ENCODE assay signal across 22 cellular contexts in genomic region chr9:34492051-34492450, GRCh38. TPM values are rescaled to one million over a fixed set of nuclear protein-coding genes. Genes with fewer than 3 reads are reported as not detected.
A peak's percentile ranks its signal among the peaks of the same experiment; 100 is the strongest.
DNase-seq lines count a peak whose midpoint lies in the region; ATAC-seq and TF ChIP-seq lines count a peak whose summit lies in the region.
"Had no signal": no experiment of that assay in that cellular context is flagged by ENCODE, and none has a peak within 500 bp of the region (broad histone marks: within the 10 kb centered on the region; RNA-seq: fewer than 3 reads in every experiment).

No MANE protein-coding gene starts in this region.

- H3K4me3 ChIP-seq in HCT116 (replicated peaks in 1 of 2; ENCODE audit: low read depth in 1 of 2, low read length in 2 of 2) (no peak overlapping the region), OCI-LY7 (ENCODE audit: low read depth, low read length, poor library complexity, severe bottlenecking) (no peak overlapping the region), breast epithelium (no peak overlapping the region)
- H3K4me3 ChIP-seq: esophagus muscularis mucosa had no signal

- H3K27ac ChIP-seq in HCT116 (ENCODE audit: low read depth, low read length) (no peak overlapping the region), OCI-LY7 (ENCODE audit: low read depth, low read length, poor library complexity, severe bottlenecking) (no peak overlapping the region), breast epithelium (no peak overlapping the region)
- H3K27ac ChIP-seq: esophagus muscularis mucosa had no signal

- H3K36me3 ChIP-seq in HCT116 (ENCODE audit: control insufficient read depth in 1 of 2, insufficient read depth in 2 of 2, low read length in 2 of 2) (no peaks in the 10 kb centered on the region), OCI-LY7 (ENCODE audit: insufficient read depth, low read length) (no peaks in the 10 kb centered on the region), breast epithelium (no peaks in the 10 kb centered on the region)
- H3K36me3 ChIP-seq: esophagus muscularis mucosa had no signal

- H3K9me3 ChIP-seq in HCT116 (ENCODE audit: control insufficient read depth in 1 of 2, insufficient read depth in 1 of 2, low read depth in 1 of 2, low read length in 2 of 2) (no peaks in the 10 kb centered on the region), OCI-LY7 (ENCODE audit: low read length) (no peaks in the 10 kb centered on the region), breast epithelium (no peaks in the 10 kb centered on the region)
- H3K9me3 ChIP-seq: esophagus muscularis mucosa had no signal

- no peaks in the 10 kb centered on the region for H4K20me1 ChIP-seq in HCT116 (ENCODE audit: insufficient read depth)
- H4K20me1 ChIP-seq in OCI-LY7 (ENCODE audit: insufficient read depth, low read length) = no peaks in the 10 kb centered on the region; the same call in 1 of the 2 replicates

- 0 out of 4 replicates have a peak, but pooled peaks cover 0 to 6% of the 10 kb centered on the region in 2 experiments for H3K4me1 ChIP-seq in HCT116 (ENCODE audit: control insufficient read depth in 1 of 2, insufficient read depth in 2 of 2, low read length in 2 of 2)
- H3K4me1 ChIP-seq in OCI-LY7 (ENCODE audit: insufficient read depth, low read length, poor library complexity, severe bottlenecking) = no peaks in the 10 kb centered on the region
- no peaks in the 10 kb centered on the region for H3K4me1 ChIP-seq in breast epithelium
- H3K4me1 ChIP-seq: esophagus muscularis mucosa had no signal

- H3K9me2 ChIP-seq in HCT116 (ENCODE audit: insufficient read depth) = no peaks in the 10 kb centered on the region
- H3K9me2 ChIP-seq in OCI-LY7 (ENCODE audit: insufficient read depth, low read length) = no peaks in the 10 kb centered on the region

- TF ChIP-seq RAD21 in HCT116 (IDR thresholded peaks at IDR 0.05; ENCODE audit: low read depth) = peak; percentile 38

- POLR2A ChIA-PET in HCT116 (lab: Charles Lee) = no interaction called here
- POLR2A ChIA-PET in OCI-LY7 (lab: Charles Lee) = interaction anchor here (1.5 kb wide), 1 partner anchor 19 kb away, joined by 3 read pairs; no protein-coding TSS in a partner anchor

- DNase-seq in DMS53 (lab: John Stamatoyannopoulos, UW) (peak; percentile 19), DMS53 treated with DMSO at 0.1 percent for 48 hours (lab: John Stamatoyannopoulos, UW; ENCODE audit: unreplicated experiment) (no peak), HCT116 (ENCODE audit: low read depth, low spot score) (no peak), OCI-LY7 (ENCODE audit: low spot score) (peak; percentile 9), iPS-NIHi7 (ENCODE audit: extremely low spot score) (peak; percentile 44), OCI-M2 (lab: John Stamatoyannopoulos, UW; ENCODE audit: unreplicated experiment) (no peak), NCI-H2107 treated with DMSO at 0.1 percent for 48 hours (lab: John Stamatoyannopoulos, UW; ENCODE audit: unreplicated experiment) (no peak), breast epithelium (ENCODE audit: low spot score in 2 of 2) (no peak)
- DNase-seq: activated CD8-positive, alpha-beta T cell treated with anti-CD3 and anti-CD28 coated beads for 36 hours; activated naive CD4-positive, alpha-beta T cell treated with anti-CD3 and anti-CD28 coated beads, Interleukin-2, amount 50 U/mL, for 16 hours; activated T-cell treated with anti-CD3 and anti-CD28 coated beads, Interleukin-2, amount 50 U/mL, for 24 hours; C1 segment of cervical spinal cord; effector CD8-positive, alpha-beta T cell; left cardiac atrium; mesenchymal stem cell; NCI-H1436; Right ventricle myocardium superior; trophoblast cell had no signal

- no peak for TF ChIP-seq POLR2A in HCT116 (IDR thresholded peaks at IDR 0.05; ENCODE audit: borderline replicate concordance, extremely low read depth, insufficient read depth, insufficient read length)
- TF ChIP-seq POLR2A in breast epithelium (IDR thresholded peaks at IDR 0.05) = no peak

- intact Hi-C loops in HCT116 (cut with micrococcal nuclease) (no loop called here), OCI-LY7 (cut with micrococcal nuclease; ENCODE audit: unreplicated experiment) (no loop called here), breast epithelium (cut with DNase I; ENCODE audit: low total_unique reads) (no loop called here)

- BruUV-seq in HCT116 (replicated peaks; lab: Mats Ljungman, UMichigan) (no TSS peak), OCI-LY7 (replicated peaks; lab: Mats Ljungman, UMichigan) (no TSS peak)

- peak in 2 of 3 experiments; percentile 7 to 32; a peak in 2 of 6 replicates for TF ChIP-seq CTCF in HCT116 (IDR thresholded peaks at IDR 0.05 in 2 of 3, conservative IDR thresholded peaks at IDR 0.05 in 1 of 3; ENCODE audit: borderline replicate concordance in 1 of 3, insufficient read depth in 1 of 3, low read depth in 2 of 3, low read length in 2 of 3)
- TF ChIP-seq CTCF in OCI-LY7 (conservative IDR thresholded peaks at IDR 0.05; ENCODE audit: low read length) = peak; percentile 48
- TF ChIP-seq CTCF in breast epithelium (IDR thresholded peaks at IDR 0.05) = no peak

- RAD21 ChIA-PET in HCT116 (lab: Charles Lee; ENCODE audit: low non-redundant PET in 1 of 2, low total read pairs in 2 of 2, uncharacterized antibody in 2 of 2, unreplicated experiment in 2 of 2) = no interaction called here

- no peaks in the 10 kb centered on the region for H3K79me2 ChIP-seq in HCT116 (ENCODE audit: insufficient read depth, low read length)
- no peaks in the 10 kb centered on the region for H3K79me2 ChIP-seq in OCI-LY7 (ENCODE audit: insufficient read depth, low read depth, low read length)

- no peak overlapping the region for H3K9ac ChIP-seq in HCT116 (ENCODE audit: low read length)

- H3K27me3 ChIP-seq in HCT116 (ENCODE audit: insufficient read depth, low read length) = peaks cover 4% of the 10 kb centered on the region; the same call in 1 of the 2 replicates
- H3K27me3 ChIP-seq in breast epithelium = no peaks in the 10 kb centered on the region

- no peak overlapping the region for H3K4me2 ChIP-seq in HCT116 (ENCODE audit: low read length)
- no peak overlapping the region for H3K4me2 ChIP-seq in OCI-LY7 (ENCODE audit: low read length)

- ATAC-seq in HCT116 = no peak; the same call in 1 of the 2 replicates
- ATAC-seq: activated CD8-positive, alpha-beta T cell treated with anti-CD3 and anti-CD28 coated beads for 36 hours; left cardiac atrium had no signal

- CTCF ChIA-PET in HCT116 (lab: Charles Lee) = no interaction called here
- CTCF ChIA-PET in OCI-LY7 (lab: Charles Lee; ENCODE audit: unreplicated experiment) = no interaction called here

- H2AFZ ChIP-seq in HCT116 (ENCODE audit: low read depth, low read length, poor library complexity, severe bottlenecking) = no peak overlapping the region
- no peak overlapping the region for H2AFZ ChIP-seq in OCI-LY7 (ENCODE audit: low read length)

TF ChIP-seq in HCT116, 20 proteins besides CTCF, POLR2A, EP300 and RAD21:
- TF ChIP-seq CBX3 (IDR thresholded peaks at IDR 0.05; ENCODE audit: low read depth) (no peak), JUND (IDR thresholded peaks at IDR 0.05) (no peak), POLR2AphosphoS5 (IDR thresholded peaks at IDR 0.05; ENCODE audit: low read depth, low read length) (no peak), TCF7L2 (IDR thresholded peaks at IDR 0.05; ENCODE audit: borderline replicate concordance, extremely low read depth, insufficient read depth, insufficient read length) (no peak), FOSL1 (IDR thresholded peaks at IDR 0.05; ENCODE audit: low read depth) (no peak), SP1 (IDR thresholded peaks at IDR 0.05; ENCODE audit: low read depth) (no peak), ZNF274 (IDR thresholded peaks at IDR 0.05; ENCODE audit: low read depth, low read length) (no peak), EGR1 (IDR thresholded peaks at IDR 0.05; ENCODE audit: low read depth) (no peak)
- TF ChIP-seq, protein P1, sequence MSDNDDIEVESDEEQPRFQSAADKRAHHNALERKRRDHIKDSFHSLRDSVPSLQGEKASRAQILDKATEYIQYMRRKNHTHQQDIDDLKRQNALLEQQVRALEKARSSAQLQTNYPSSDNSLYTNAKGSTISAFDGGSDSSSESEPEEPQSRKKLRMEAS (IDR thresholded peaks at IDR 0.05) = no peak
- TF ChIP-seq, protein P2, sequence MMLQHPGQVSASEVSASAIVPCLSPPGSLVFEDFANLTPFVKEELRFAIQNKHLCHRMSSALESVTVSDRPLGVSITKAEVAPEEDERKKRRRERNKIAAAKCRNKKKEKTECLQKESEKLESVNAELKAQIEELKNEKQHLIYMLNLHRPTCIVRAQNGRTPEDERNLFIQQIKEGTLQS (IDR thresholded peaks at IDR 0.05) = no peak

RNA-seq across cellular contexts. Expression of gene ENHO, which starts 30.7 kb away (rescaled TPM):
- 6.1 TPM for total RNA-seq in HCT116 (2021; ENCODE audit: unreplicated experiment)
- polyA plus RNA-seq in HCT116 (2012) = 2.8 and 4.4 TPM in 2 replicates
- total RNA-seq in OCI-LY7 (2014; rRNA removed; shearing (Covaris generic)) = not detected in 2 replicates
- total RNA-seq in OCI-LY7 (2022) = 0.46 and 0.91 TPM in 2 replicates
- total RNA-seq in breast epithelium = 1 to 10 TPM in 2 of 3 donors, under 1 TPM in 1; 0.33 to 5.4 (median 1.8) TPM
- total RNA-seq: activated CD8-positive, alpha-beta T cell treated with anti-CD3 and anti-CD28 coated beads for 36 hours had no signal

RNA-seq across cellular contexts. Expression of gene DNAI1, which starts 33.4 kb away (rescaled TPM):
- total RNA-seq in HCT116 (2021; ENCODE audit: unreplicated experiment) (1.1 TPM), OCI-LY7 (2022) (0.55 and 0.97 TPM in 2 replicates), breast epithelium (1 to 10 TPM in 2 of 3 donors, not detected in 1; 1.6 to 3.2 TPM)
- 0.90 and 1.2 TPM in 2 replicates for polyA plus RNA-seq in HCT116 (2012)
- 0.57 TPM in 1 of 2 replicates, not detected in the other for total RNA-seq in OCI-LY7 (2014; rRNA removed; shearing (Covaris generic))
- total RNA-seq: A172; esophagus muscularis mucosa; Right ventricle myocardium superior; skeletal muscle tissue; T-helper 1 cell treated with Interleukin-12 subunit alpha and Interleukin-12 subunit beta and Interleukin-4 antibody, amounts not matched to agents 30 ng/mL and 1 ng/mL, for 36 hours had no signal

RNA-seq across cellular contexts. Expression of gene FAM219A, which starts 33.7 kb away (rescaled TPM):
- total RNA-seq in HCT116 (2021; ENCODE audit: unreplicated experiment) = 13.4 TPM
- polyA plus RNA-seq in HCT116 (2012) = 8.1 and 9.3 TPM in 2 replicates
- 5.2 and 6.5 TPM in 2 replicates for total RNA-seq in OCI-LY7 (2014; rRNA removed; shearing (Covaris generic))
- 12.7 and 14.3 TPM in 2 replicates for total RNA-seq in OCI-LY7 (2022)
- 1 to 10 TPM; 8.2 to 9.2 (median 9.0) TPM for total RNA-seq in breast epithelium

Comparison
In these comparisons a context has a peak if more than half of its experiments do, and no peak if none do; other contexts are left out.
1. DNase-seq: peak in DMS53 (single experiment), OCI-LY7 (single experiment) and iPS-NIHi7 (single experiment); none in DMS53 treated with DMSO at 0.1 percent for 48 hours (single experiment), HCT116 (single experiment), OCI-M2 (single experiment), NCI-H2107 treated with DMSO at 0.1 percent for 48 hours (single experiment) and breast epithelium (0 of 2).
2. CTCF ChIP-seq: peak in HCT116 (2 of 3) and OCI-LY7 (single experiment); none in breast epithelium (0 of 3).